8 cellular contexts compared by ENCODE assay signal in the genomic region with DNA sequence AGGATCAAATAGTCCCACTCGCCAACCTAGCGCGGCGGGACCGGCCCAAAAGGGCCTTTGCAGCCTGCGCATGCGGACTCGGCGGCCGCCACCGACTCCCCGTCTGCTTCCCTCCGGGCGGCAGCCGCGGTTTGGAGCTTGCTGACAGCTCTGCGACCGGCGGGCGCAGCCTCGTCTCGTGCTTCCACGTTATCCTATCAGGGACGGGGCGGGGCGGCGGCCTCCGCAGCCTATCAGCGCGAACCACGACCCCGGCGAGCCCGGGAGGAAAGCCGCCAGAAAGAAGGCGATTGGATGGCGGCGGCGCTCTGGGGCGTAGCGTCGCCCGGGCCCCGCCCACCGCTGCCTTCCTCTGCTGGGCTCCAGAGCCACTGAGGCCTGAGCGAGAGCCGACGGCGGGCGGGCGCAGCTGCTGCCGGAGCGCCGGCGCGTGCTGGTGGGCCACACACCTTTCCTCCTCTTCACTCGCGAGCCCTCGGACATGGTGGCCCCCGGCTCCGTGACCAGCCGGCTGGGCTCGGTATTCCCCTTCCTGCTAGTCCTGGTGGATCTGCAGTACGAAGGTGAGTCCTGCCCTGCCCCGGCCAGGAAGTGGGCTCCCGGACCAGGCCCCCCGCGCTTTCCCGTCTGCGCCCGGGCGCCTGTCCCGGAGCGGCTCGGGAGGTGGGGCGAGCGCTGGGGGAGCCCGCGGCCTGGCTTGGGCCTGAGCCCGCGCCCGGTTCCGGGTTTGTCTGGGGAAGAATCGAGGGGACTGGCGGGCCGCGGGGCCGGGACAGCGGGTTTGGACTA. TPM values are rescaled to one million over a fixed set of nuclear protein-coding genes. Genes with fewer than 3 reads are reported as not detected.
DNase-seq lines count a peak whose midpoint lies in the region; ATAC-seq, FAIRE-seq and TF ChIP-seq lines count a peak whose summit lies in the region.

A gene with protein sequence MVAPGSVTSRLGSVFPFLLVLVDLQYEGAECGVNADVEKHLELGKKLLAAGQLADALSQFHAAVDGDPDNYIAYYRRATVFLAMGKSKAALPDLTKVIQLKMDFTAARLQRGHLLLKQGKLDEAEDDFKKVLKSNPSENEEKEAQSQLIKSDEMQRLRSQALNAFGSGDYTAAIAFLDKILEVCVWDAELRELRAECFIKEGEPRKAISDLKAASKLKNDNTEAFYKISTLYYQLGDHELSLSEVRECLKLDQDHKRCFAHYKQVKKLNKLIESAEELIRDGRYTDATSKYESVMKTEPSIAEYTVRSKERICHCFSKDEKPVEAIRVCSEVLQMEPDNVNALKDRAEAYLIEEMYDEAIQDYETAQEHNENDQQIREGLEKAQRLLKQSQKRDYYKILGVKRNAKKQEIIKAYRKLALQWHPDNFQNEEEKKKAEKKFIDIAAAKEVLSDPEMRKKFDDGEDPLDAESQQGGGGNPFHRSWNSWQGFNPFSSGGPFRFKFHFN (plus strand): TSS at position 365 of the 789 bp plus-strand sequence. CDS start 117 bp downstream, at position 482.

- H3K9me3 ChIP-seq in pancreas (no peaks in the 10 kb centered on the region), tibial artery (peaks cover 0 to 17% (median 7%) of the 10 kb centered on the region in 3 donors)

- 0% methylated on average over 84 to 89 of the region's 89 CpGs for WGBS in pancreas, 2 donors

- H3K27me3 ChIP-seq in pancreas: no peaks in the 10 kb centered on the region
- no peaks in the 10 kb centered on the region for H3K27me3 ChIP-seq in tibial artery

- intact Hi-C loops in Right ventricle myocardium inferior (cut with DNase I): loop anchor here (5.0 kb wide), 1 partner anchor 180 kb away; no protein-coding TSS in a partner anchor
- intact Hi-C loops in pancreas (cut with DNase I): no loop called here
- intact Hi-C loops in tibial artery (cut with DNase I; ENCODE audit: low total_unique reads): no loop called here

- H3K4me3 Mint-ChIP-seq in activated naive CD8-positive, alpha-beta T cell treated with anti-CD3 and anti-CD28 coated beads, Interleukin-2, amount 50 U/mL, for 24 hours: peak within 1 kb of the TSS; percentile 92

- DNase-seq in GM12865 (ENCODE audit: low read depth) (peak; percentile 99), NCI-H1417 treated with DMSO at 0.1 percent for 48 hours (lab: John Stamatoyannopoulos, UW) (peak; percentile 94), SW480 (ENCODE audit: low spot score) (peak; percentile 96), Right ventricle myocardium inferior (ENCODE audit: missing footprints) (peak; percentile 100), pancreas (peak; percentile 98 to 100 (median 99)), tibial artery (peak; percentile 98 to 99)
- peak; percentile 97 for DNase-seq in activated naive CD8-positive, alpha-beta T cell treated with anti-CD3 and anti-CD28 coated beads, Interleukin-2, amount 50 U/mL, for 24 hours

- H3K4me3 ChIP-seq in GM12865 (ENCODE audit: low read depth, low read length): peak within 1 kb of the TSS; percentile 93
- peak within 1 kb of the TSS; percentile 73 to 97 (median 94) for H3K4me3 ChIP-seq in pancreas
- H3K4me3 ChIP-seq in tibial artery: peak within 1 kb of the TSS; percentile 75 to 85

- no peak for TF ChIP-seq CTCF in GM12865 (IDR thresholded peaks at IDR 0.05; ENCODE audit: insufficient read depth, low read depth, low read length, missing control alignments)
- TF ChIP-seq CTCF in pancreas (IDR thresholded peaks at IDR 0.05): no peak
- no peak for TF ChIP-seq CTCF in tibial artery (IDR thresholded peaks at IDR 0.05)

- H3K27ac ChIP-seq in pancreas (peak within 1 kb of the TSS; percentile 96 to 98 (median 96)), tibial artery (peak within 1 kb of the TSS; percentile 90 to 97)

- H3K4me1 ChIP-seq in pancreas: peaks cover 7 to 50% (median 40%) of the 10 kb centered on the region in 3 donors
- peaks cover 0 to 40% (median 13%) of the 10 kb centered on the region in 4 donors for H3K4me1 ChIP-seq in tibial artery

- peak; percentile 71 for FAIRE-seq in pancreas (lab: Jason Lieb, UNC)

- H3K9me3 Mint-ChIP-seq in activated naive CD8-positive, alpha-beta T cell treated with anti-CD3 and anti-CD28 coated beads, Interleukin-2, amount 50 U/mL, for 24 hours: peaks cover 10% of the 10 kb centered on the region

- peaks cover 58% of the 10 kb centered on the region for H3K4me1 Mint-ChIP-seq in activated naive CD8-positive, alpha-beta T cell treated with anti-CD3 and anti-CD28 coated beads, Interleukin-2, amount 50 U/mL, for 24 hours

- H3K36me3 Mint-ChIP-seq in activated naive CD8-positive, alpha-beta T cell treated with anti-CD3 and anti-CD28 coated beads, Interleukin-2, amount 50 U/mL, for 24 hours (ENCODE audit: low read depth): peaks cover 24% of the 10 kb centered on the region

- peak within 1 kb of the TSS; percentile 93 for H3K27ac Mint-ChIP-seq in activated naive CD8-positive, alpha-beta T cell treated with anti-CD3 and anti-CD28 coated beads, Interleukin-2, amount 50 U/mL, for 24 hours

- ATAC-seq in HG02763 (IDR thresholded peaks at IDR 0.05; ENCODE audit: unreplicated experiment): peak; percentile 92
- ATAC-seq in activated naive CD8-positive, alpha-beta T cell treated with anti-CD3 and anti-CD28 coated beads, Interleukin-2, amount 50 U/mL, for 24 hours: peak; percentile 97
- ATAC-seq in Right ventricle myocardium inferior: peak; percentile 99
- ATAC-seq in pancreas: peak; percentile 91 to 97 (median 94)

- no peaks in the 10 kb centered on the region for H3K27me3 Mint-ChIP-seq in activated naive CD8-positive, alpha-beta T cell treated with anti-CD3 and anti-CD28 coated beads, Interleukin-2, amount 50 U/mL, for 24 hours

- H3K36me3 ChIP-seq in pancreas (no peaks in the 10 kb centered on the region), tibial artery (peaks cover 0 to 3% (median 1%) of the 10 kb centered on the region in 3 donors)

RNA-seq across cellular contexts. Expression of the gene that starts here (rescaled TPM):
- total RNA-seq in Right ventricle myocardium inferior (30.0 TPM), pancreas (10 to 100 TPM; 34.5 to 70.3 (median 51.3) TPM)
- polyA plus RNA-seq in pancreas: 10 to 100 TPM; 11.6 to 15.8 TPM

Comparison
In these comparisons a context has a peak if more than half of its experiments do, and no peak if none do; other contexts are left out.
1. Peak in every context shown above with its lines: DNase-seq, ATAC-seq, H3K4me3 ChIP-seq and H3K27ac ChIP-seq.